ENCODE assay signal across 8 cellular contexts in genomic region chr13:49635599-49636433, GRCh38. TPM values are rescaled to one million over a fixed set of nuclear protein-coding genes. Genes with fewer than 3 reads are reported as not detected.
DNase-seq lines count a peak whose midpoint lies in the region; ATAC-seq and TF ChIP-seq lines count a peak whose summit lies in the region.

No MANE protein-coding gene starts in this region.

- no peak for TF ChIP-seq EP300 in tibial nerve (IDR thresholded peaks at IDR 0.05)

- H3K36me3 Mint-ChIP-seq in CD4-positive, alpha-beta memory T cell: no peaks in the 10 kb centered on the region
- no peaks in the 10 kb centered on the region for H3K36me3 Mint-ChIP-seq in activated CD8-positive, alpha-beta T cell treated with anti-CD3 and anti-CD28 coated beads, Interleukin-2, amount 10 ng/mL, durations not matched to agents 7 days and 5 days (ENCODE audit: low read depth)

- H3K9me3 Mint-ChIP-seq in CD4-positive, alpha-beta memory T cell: peaks cover 0 to 1% (median 0%) of the 10 kb centered on the region in 8 donors
- no peaks in the 10 kb centered on the region for H3K9me3 Mint-ChIP-seq in activated CD8-positive, alpha-beta T cell treated with anti-CD3 and anti-CD28 coated beads, Interleukin-2, amount 10 ng/mL, durations not matched to agents 7 days and 5 days (ENCODE audit: insufficient read depth)

- peak overlapping the region in 5 of 7 donors; percentile 25 to 91 (median 65) for H3K27ac Mint-ChIP-seq in CD4-positive, alpha-beta memory T cell
- peak overlapping the region; percentile 69 for H3K27ac Mint-ChIP-seq in activated CD8-positive, alpha-beta T cell treated with anti-CD3 and anti-CD28 coated beads, Interleukin-2, amount 10 ng/mL, durations not matched to agents 7 days and 5 days

- intact Hi-C loops in CD4-positive, alpha-beta memory T cell (cut with micrococcal nuclease): no loop called here

- no peaks in the 10 kb centered on the region for H3K36me3 ChIP-seq in CD4-positive, alpha-beta memory T cell (ENCODE audit: insufficient read depth, low read length)
- H3K36me3 ChIP-seq in tibial nerve: no peaks in the 10 kb centered on the region

- H3K4me1 Mint-ChIP-seq in CD4-positive, alpha-beta memory T cell: peaks cover 1 to 12% (median 8%) of the 10 kb centered on the region in 4 donors
- peaks cover 10% of the 10 kb centered on the region for H3K4me1 Mint-ChIP-seq in activated CD8-positive, alpha-beta T cell treated with anti-CD3 and anti-CD28 coated beads, Interleukin-2, amount 10 ng/mL, durations not matched to agents 7 days and 5 days (ENCODE audit: low read depth)

- POLR2A ChIA-PET in CD4-positive, alpha-beta memory T cell (lab: Charles Lee; ENCODE audit: partially characterized antibody): interaction anchor here (0.6 kb wide), 1 partner anchor 157 kb away, joined by 3 read pairs; no protein-coding TSS in a partner anchor
- POLR2A ChIA-PET in activated CD8-positive, alpha-beta T cell treated with anti-CD3 and anti-CD28 coated beads, Interleukin-2, amount 10 ng/mL, durations not matched to agents 7 days and 5 days (lab: Charles Lee): interaction anchor here (0.7 kb wide), 1 partner anchor 115 kb away, joined by 3 read pairs; no protein-coding TSS in a partner anchor

- ATAC-seq in HG02642 (IDR thresholded peaks at IDR 0.05; ENCODE audit: poor library complexity, unreplicated experiment): peak; percentile 58
- peak; percentile 79 for ATAC-seq in activated CD8-positive, alpha-beta T cell treated with anti-CD3 and anti-CD28 coated beads, Interleukin-2, amount 10 ng/mL, durations not matched to agents 7 days and 5 days

- H3K4me3 Mint-ChIP-seq in CD4-positive, alpha-beta memory T cell: peak overlapping the region; percentile 22 to 83 (median 65)
- H3K4me3 Mint-ChIP-seq in activated CD8-positive, alpha-beta T cell treated with anti-CD3 and anti-CD28 coated beads, Interleukin-2, amount 10 ng/mL, durations not matched to agents 7 days and 5 days: peak overlapping the region; percentile 70

- no peaks in the 10 kb centered on the region for H3K9me3 ChIP-seq in CD4-positive, alpha-beta memory T cell (ENCODE audit: control insufficient read depth in 1 of 2, low read length in 2 of 2)
- no peaks in the 10 kb centered on the region for H3K9me3 ChIP-seq in tibial nerve

- no peaks in the 10 kb centered on the region for H3K27me3 Mint-ChIP-seq in CD4-positive, alpha-beta memory T cell
- H3K27me3 Mint-ChIP-seq in activated CD8-positive, alpha-beta T cell treated with anti-CD3 and anti-CD28 coated beads, Interleukin-2, amount 10 ng/mL, durations not matched to agents 7 days and 5 days (ENCODE audit: low read depth): no peaks in the 10 kb centered on the region

- peaks cover 9% of the 10 kb centered on the region for H3K4me1 ChIP-seq in CD4-positive, alpha-beta memory T cell (ENCODE audit: insufficient read depth, low read length)
- H3K4me1 ChIP-seq in tibial nerve: no peaks in the 10 kb centered on the region

- peak in 3 of 5 donors; percentile 38 to 40 (median 38) for DNase-seq in CD4-positive, alpha-beta memory T cell
- DNase-seq in activated CD8-positive, alpha-beta T cell treated with anti-CD3 and anti-CD28 coated beads, Interleukin-2, amount 10 ng/mL, durations not matched to agents 7 days and 5 days: peak; percentile 66
- DNase-seq in iPS DF 4.7 (ENCODE audit: extremely low read depth, low spot score) (peak; percentile 74), tibial nerve (ENCODE audit: low spot score in 2 of 2) (peak in 1 of 2 donors; percentile 19), SIG-M5 treated with dmso at 0.1 percent for 504 hours (lab: John Stamatoyannopoulos, UW; ENCODE audit: unreplicated experiment) (no peak), T-helper 9 cell (no peak), GM13977 (ENCODE audit: low spot score) (no peak)

- TF ChIP-seq POLR2A in tibial nerve (IDR thresholded peaks at IDR 0.05): no peak

- TF ChIP-seq CTCF in tibial nerve (IDR thresholded peaks at IDR 0.05): no peak
- TF ChIP-seq CTCF in GM13977 (IDR thresholded peaks at IDR 0.05; ENCODE audit: extremely low read depth, insufficient read depth, missing control alignments): no peak

- H3K27ac ChIP-seq in CD4-positive, alpha-beta memory T cell (ENCODE audit: low read depth, low read length): no peak overlapping the region
- no peak overlapping the region for H3K27ac ChIP-seq in tibial nerve

- H3K27me3 ChIP-seq in CD4-positive, alpha-beta memory T cell (ENCODE audit: insufficient read depth, low read length): no peaks in the 10 kb centered on the region
- no peaks in the 10 kb centered on the region for H3K27me3 ChIP-seq in tibial nerve

- no peak overlapping the region for H3K4me3 ChIP-seq in CD4-positive, alpha-beta memory T cell (ENCODE audit: low read length in 2 of 2)
- H3K4me3 ChIP-seq in tibial nerve: peak overlapping the region; percentile 4 to 39 (median 24)

- WGBS in tibial nerve, 2 donors: 40 to 55% methylated on average over 10 of the region's 10 CpGs

- in situ Hi-C loops in GM13977 (cut with MboI; ENCODE audit: low pct_unique_long_range_greater_than_20kb, low sequenced_read_pairs, unreplicated experiment): no loop called here

- CTCF ChIA-PET in CD4-positive, alpha-beta memory T cell (lab: Charles Lee; ENCODE audit: partially characterized antibody): no interaction called here
- CTCF ChIA-PET in activated CD8-positive, alpha-beta T cell treated with anti-CD3 and anti-CD28 coated beads, Interleukin-2, amount 10 ng/mL, durations not matched to agents 7 days and 5 days (lab: Charles Lee): no interaction called here

RNA-seq across cellular contexts. Expression of gene ARL11, which starts 7.5 kb away (rescaled TPM):
- under 1 TPM; 0.50 to 0.55 TPM for total RNA-seq in CD4-positive, alpha-beta memory T cell
- under 1 TPM; 0.15 to 0.32 TPM for polyA plus RNA-seq in CD4-positive, alpha-beta memory T cell
- total RNA-seq in activated CD8-positive, alpha-beta T cell treated with anti-CD3 and anti-CD28 coated beads, Interleukin-2, amount 10 ng/mL, durations not matched to agents 7 days and 5 days: 1 to 10 TPM; 1.9 TPM
- total RNA-seq in tibial nerve: under 1 TPM; 0.20 to 0.87 (median 0.25) TPM

RNA-seq across cellular contexts. Expression of gene RCBTB1, which starts 50.5 kb away (rescaled TPM):
- 10 to 100 TPM; 20.7 to 21.3 TPM for total RNA-seq in CD4-positive, alpha-beta memory T cell
- 10 to 100 TPM; 11.2 to 14.0 TPM for polyA plus RNA-seq in CD4-positive, alpha-beta memory T cell
- 10 to 100 TPM; 18.6 to 19.3 TPM for total RNA-seq in activated CD8-positive, alpha-beta T cell treated with anti-CD3 and anti-CD28 coated beads, Interleukin-2, amount 10 ng/mL, durations not matched to agents 7 days and 5 days
- total RNA-seq in tibial nerve: 10 to 100 TPM in 2 of 4 donors, 1 to 10 TPM in 2; 8.8 to 10.7 (median 10.2) TPM

RNA-seq across cellular contexts. Expression of gene EBPL, which starts 55.5 kb away (rescaled TPM):
- 10 to 100 TPM; 15.1 to 15.3 TPM for total RNA-seq in CD4-positive, alpha-beta memory T cell
- polyA plus RNA-seq in CD4-positive, alpha-beta memory T cell: 10 to 100 TPM; 53.6 to 61.6 TPM
- total RNA-seq in activated CD8-positive, alpha-beta T cell treated with anti-CD3 and anti-CD28 coated beads, Interleukin-2, amount 10 ng/mL, durations not matched to agents 7 days and 5 days: 10 to 100 TPM; 19.8 to 25.0 TPM
- total RNA-seq in tibial nerve: 10 to 100 TPM; 66.6 to 89.4 (median 83.2) TPM

Comparison
In these comparisons a context has a peak if more than half of its experiments do, and no peak if none do; other contexts are left out.
1. DNase-seq: peak in CD4-positive, alpha-beta memory T cell (3 of 5), activated CD8-positive, alpha-beta T cell treated with anti-CD3 and anti-CD28 coated beads, Interleukin-2, amount 10 ng/mL, durations not matched to agents 7 days and 5 days (single experiment) and iPS DF 4.7 (single experiment); none in SIG-M5 treated with dmso at 0.1 percent for 504 hours (single experiment), T-helper 9 cell (single experiment) and GM13977 (single experiment).
2. H3K4me3 ChIP-seq: peak in tibial nerve (4 of 4); none in CD4-positive, alpha-beta memory T cell (0 of 2).